In the genomic region with DNA sequence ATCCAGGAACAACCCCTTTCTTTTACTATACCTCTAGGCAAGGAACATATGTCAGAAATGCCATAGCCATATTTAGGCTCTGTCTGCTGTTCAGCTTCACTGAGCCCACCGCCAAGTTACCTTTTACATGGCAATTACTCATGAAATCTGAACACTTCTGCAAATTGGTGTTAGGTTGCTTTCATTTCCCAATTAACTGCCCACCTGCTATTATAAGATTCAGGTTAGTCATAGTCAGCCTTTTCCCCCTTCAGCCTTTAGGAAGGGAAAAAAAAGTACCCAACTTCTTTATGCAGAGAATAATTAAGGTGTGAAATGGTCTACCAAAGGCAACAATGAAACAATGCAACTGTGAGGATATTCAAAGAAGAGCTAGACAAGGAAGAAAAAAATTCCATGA, we compare ENCODE assay signal across 20 cellular contexts.
"Had no signal": no experiment of that assay in that cellular context is flagged by ENCODE, and none has a peak within 500 bp of the region (broad histone marks: within the 10 kb centered on the region; RNA-seq: fewer than 3 reads in every experiment).

No MANE protein-coding gene starts in this region.

- DNase-seq: activated CD4-positive, alpha-beta T cell treated with anti-CD3 and anti-CD28 coated beads, Interleukin-2, amount 50 U/mL, for 1 hour; activated CD4-positive, CD25-positive, alpha-beta regulatory T cell treated with anti-CD3 and anti-CD28 coated beads, Interleukin-2, amount 50 U/mL, for 72 hours; activated CD8-positive, alpha-beta T cell treated with anti-CD3 and anti-CD28 coated beads, Interleukin-2, amount 10 ng/mL, durations not matched to agents 7 days and 5 days; activated gamma-delta T cell treated with Interleukin-2 at 50 U/mL for 16 hours; anterior cingulate cortex; body of pancreas; heart left ventricle; midbrain; natural killer cell; ovary; psoas muscle; right cardiac atrium; stimulated activated naive CD8-positive, alpha-beta T cell treated with anti-CD3 and anti-CD28 coated beads, Interleukin-15, amount 100 ng/mL, for 72 hours; transverse colon; uterus; WERI-Rb-1 had no signal

- H3K4me1 ChIP-seq: body of pancreas, psoas muscle, transverse colon, uterus had no signal

- H3K4me3 ChIP-seq: body of pancreas, cardiac muscle cell, gastroesophageal sphincter, heart left ventricle, ovary, psoas muscle, transverse colon, uterus had no signal

- H3K36me3 ChIP-seq: cardiac muscle cell, gastroesophageal sphincter, heart left ventricle, neutrophil, ovary, transverse colon, uterus, WERI-Rb-1 had no signal

- H3K9me3 ChIP-seq: body of pancreas, gastroesophageal sphincter, heart left ventricle, neutrophil, ovary, psoas muscle, transverse colon, uterus had no signal

- H3K27ac ChIP-seq: body of pancreas, cardiac muscle cell, epithelial cell of prostate, gastroesophageal sphincter, heart left ventricle, neutrophil, ovary, psoas muscle, transverse colon, uterus, WERI-Rb-1 had no signal

- ATAC-seq: activated CD8-positive, alpha-beta T cell treated with anti-CD3 and anti-CD28 coated beads, Interleukin-2, amount 10 ng/mL, durations not matched to agents 7 days and 5 days; body of pancreas; gastroesophageal sphincter; heart left ventricle; natural killer cell; psoas muscle; right cardiac atrium; stimulated activated naive CD8-positive, alpha-beta T cell treated with anti-CD3 and anti-CD28 coated beads, Interleukin-15, amount 100 ng/mL, for 72 hours had no signal

- H3K27me3 ChIP-seq: body of pancreas, cardiac muscle cell, gastroesophageal sphincter, heart left ventricle, neutrophil, ovary, transverse colon, uterus had no signal
